ENCODE assay signal across 1 cellular context in genomic region chr5:103224894-103225246, GRCh38.
TF ChIP-seq lines count a peak whose summit lies in the region.

No MANE protein-coding gene starts in this region.

TF ChIP-seq in HepG2, 621 proteins besides CTCF, POLR2A, EP300 and RAD21 (continued from another document and continues in another):
- TF ChIP-seq ZBTB40 (IDR thresholded peaks at IDR 0.05) (no peak), ZBTB40 (CRISPR knock-in tag; IDR thresholded peaks at IDR 0.05) (no peak), BHLHE40 (IDR thresholded peaks at IDR 0.05; ENCODE audit: low read length) (no peak), ZNF567 (CRISPR knock-in tag; IDR thresholded peaks at IDR 0.05; ENCODE audit: borderline replicate concordance) (no peak), ZNF562 (CRISPR knock-in tag; IDR thresholded peaks at IDR 0.05; ENCODE audit: borderline replicate concordance) (no peak), PCBP2 (optimal IDR thresholded peaks at IDR 0.05; ENCODE audit: low read depth, low read length, poor library complexity, severe bottlenecking) (no peak), ZNF318 (CRISPR knock-in tag; IDR thresholded peaks at IDR 0.05) (no peak), ATF6 (CRISPR knock-in tag; conservative IDR thresholded peaks at IDR 0.05) (no peak), SMC3 (IDR thresholded peaks at IDR 0.05; ENCODE audit: low read length) (no peak), ZNF101 (CRISPR knock-in tag; IDR thresholded peaks at IDR 0.05; ENCODE audit: borderline replicate concordance, low read depth) (no peak), MXD4 (CRISPR knock-in tag; IDR thresholded peaks at IDR 0.05) (no peak), ESRRA (CRISPR knock-in tag; IDR thresholded peaks at IDR 0.05; ENCODE audit: low read depth) (no peak), ZHX2 (IDR thresholded peaks at IDR 0.05; ENCODE audit: low read depth) (no peak), ZHX2 (CRISPR knock-in tag; IDR thresholded peaks at IDR 0.05; ENCODE audit: borderline replicate concordance) (no peak), RFX1 (IDR thresholded peaks at IDR 0.05) (no peak), ZNF784 (CRISPR knock-in tag; IDR thresholded peaks at IDR 0.05; ENCODE audit: borderline replicate concordance) (no peak), NR2F1 (CRISPR knock-in tag; IDR thresholded peaks at IDR 0.05) (no peak), ZNF576 (CRISPR knock-in tag; IDR thresholded peaks at IDR 0.05) (no peak), NR2C2 (CRISPR knock-in tag; IDR thresholded peaks at IDR 0.05; ENCODE audit: borderline replicate concordance) (no peak), ZNF879 (CRISPR knock-in tag; IDR thresholded peaks at IDR 0.05) (no peak)
